Comparison of ENCODE assay signal across 8 cellular contexts in the genomic region with DNA sequence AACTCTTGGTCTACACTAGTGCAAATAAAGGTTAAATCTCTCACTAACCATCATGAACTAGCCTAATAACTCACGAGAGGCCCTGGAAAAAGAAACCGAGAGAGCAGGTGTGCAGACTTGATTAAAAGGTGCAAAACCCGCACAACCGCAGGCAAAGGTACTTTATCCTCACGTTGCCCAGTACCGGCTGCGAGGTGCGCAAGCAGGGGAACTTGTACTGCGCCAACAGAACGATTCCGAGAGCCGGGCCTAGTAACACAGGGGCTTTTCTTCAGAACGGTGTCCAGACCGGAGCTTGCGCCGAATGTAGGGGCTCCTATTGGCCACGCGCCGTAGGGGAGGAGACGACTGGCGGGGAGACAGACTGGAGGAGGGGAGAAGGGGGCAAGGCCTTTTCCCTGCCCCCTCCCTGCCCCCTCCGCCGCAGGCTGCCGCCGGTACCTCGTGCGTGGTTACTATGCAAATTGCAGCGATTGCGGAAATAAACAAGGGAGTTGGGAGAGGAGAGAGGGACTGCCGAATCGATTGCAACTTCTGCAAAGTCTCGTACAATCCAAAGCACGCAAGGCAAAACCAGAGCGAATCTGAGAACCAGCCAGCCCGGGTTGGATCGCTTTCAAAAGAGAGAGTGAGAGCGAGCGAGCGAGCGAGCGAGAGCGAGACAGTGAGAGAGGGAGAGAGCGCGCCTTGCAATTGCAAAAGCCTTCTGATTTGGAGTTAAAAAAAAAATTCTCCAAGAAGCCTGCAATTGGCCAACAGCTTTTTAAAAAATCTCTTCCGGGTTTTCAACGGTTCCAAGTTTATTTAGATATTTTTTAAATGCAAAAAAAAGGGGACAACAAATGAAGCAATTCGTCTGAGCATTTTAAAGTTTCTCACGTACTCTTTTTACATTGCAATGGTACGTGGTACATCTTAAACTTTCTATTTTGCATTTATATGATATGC. TPM values are rescaled to one million over a fixed set of nuclear protein-coding genes. Genes with fewer than 3 reads are reported as not detected.
DNase-seq lines count a peak whose midpoint lies in the region; ATAC-seq and TF ChIP-seq lines count a peak whose summit lies in the region.

No MANE protein-coding gene starts in this region.

- H3K4me3 ChIP-seq in GM12864 (ENCODE audit: low read depth, low read length) (peak overlapping the region; percentile 59), right atrium auricular region (peak overlapping the region; percentile 36 to 67), prostate gland (peak overlapping the region; percentile 29 to 51), uterus (peak overlapping the region; percentile 50 to 70)

- intact Hi-C loops in prostate gland (cut with DNase I) = no loop called here
- intact Hi-C loops in uterus (cut with DNase I; ENCODE audit: low total_unique reads) = no loop called here

- WGBS in prostate gland = under 1% methylated on average over 49 of the region's 49 CpGs

- peak; percentile 80 for ATAC-seq in HG02798 (IDR thresholded peaks at IDR 0.05; ENCODE audit: poor library complexity, unreplicated experiment)

- TF ChIP-seq POLR2A in prostate gland (IDR thresholded peaks at IDR 0.05) = no peak
- peak in 1 of 2 donors; percentile 12 for TF ChIP-seq POLR2A in uterus (IDR thresholded peaks at IDR 0.05)

- TF ChIP-seq CTCF in GM12864 (IDR thresholded peaks at IDR 0.05; ENCODE audit: low read depth, low read length, missing control alignments) (no peak), right atrium auricular region (IDR thresholded peaks at IDR 0.05) (no peak), prostate gland (IDR thresholded peaks at IDR 0.05) (no peak), uterus (IDR thresholded peaks at IDR 0.05) (no peak)

- H3K9me3 ChIP-seq in right atrium auricular region = no peaks in the 10 kb centered on the region
- H3K9me3 ChIP-seq in prostate gland = no peaks in the 10 kb centered on the region
- H3K9me3 ChIP-seq in uterus = no peaks in the 10 kb centered on the region

- H3K27me3 ChIP-seq in right atrium auricular region (no peaks in the 10 kb centered on the region), prostate gland (replicated peaks; ENCODE audit: insufficient read depth) (no peaks in the 10 kb centered on the region), uterus (no peaks in the 10 kb centered on the region)

- peak; percentile 81 for DNase-seq in GM12864 (ENCODE audit: low read depth)
- peak; percentile 90 to 96 (median 93) for DNase-seq in NCI-H1417 (lab: John Stamatoyannopoulos, UW)
- DNase-seq in T follicular helper cell (ENCODE audit: low read depth) = peak; percentile 72
- peak; percentile 90 for DNase-seq in amniotic epithelial cell (ENCODE audit: low read depth)
- peak; percentile 85 for DNase-seq in right atrium auricular region (ENCODE audit: low spot score)
- peak; percentile 72 for DNase-seq in prostate gland (ENCODE audit: low spot score)
- DNase-seq in uterus = peak; percentile 78 to 84

- H3K36me3 ChIP-seq in right atrium auricular region = no peaks in the 10 kb centered on the region
- no peaks in the 10 kb centered on the region for H3K36me3 ChIP-seq in prostate gland
- H3K36me3 ChIP-seq in uterus = no peaks in the 10 kb centered on the region

- H3K4me1 ChIP-seq in right atrium auricular region = peaks cover 0 to 45% of the 10 kb centered on the region in 2 donors
- peaks cover 12% of the 10 kb centered on the region for H3K4me1 ChIP-seq in prostate gland (replicated peaks)
- peaks cover 0 to 11% of the 10 kb centered on the region in 2 donors for H3K4me1 ChIP-seq in uterus

- H3K27ac ChIP-seq in right atrium auricular region (peak overlapping the region; percentile 81 to 98), prostate gland (peak overlapping the region; percentile 89 to 97), uterus (peak overlapping the region; percentile 70 to 73)

RNA-seq across cellular contexts. Expression of a gene that starts 5.4 kb away (rescaled TPM):
- total RNA-seq in right atrium auricular region = 10 to 100 TPM; 75.3 to 81.3 TPM
- 10 to 100 TPM; 61.4 to 86.3 TPM for total RNA-seq in prostate gland
- 100 to 1,000 TPM in 1 of 4 donors, 10 to 100 TPM in 3; 49.2 to 116 (median 64.9) TPM for total RNA-seq in uterus

Comparison
In these comparisons a context has a peak if more than half of its experiments do, and no peak if none do; other contexts are left out.
1. Peak in every context shown above with its lines: DNase-seq, ATAC-seq, H3K4me3 ChIP-seq and H3K27ac ChIP-seq.